Comparison of ENCODE assay signal across 8 cellular contexts in genomic region chr3:33096103-33096868, GRCh38. TPM values are rescaled to one million over a fixed set of nuclear protein-coding genes. Genes with fewer than 3 reads are reported as not detected.
DNase-seq lines count a peak whose midpoint lies in the region; ATAC-seq, FAIRE-seq and TF ChIP-seq lines count a peak whose summit lies in the region.

No MANE protein-coding gene starts in this region.

- peaks cover 11% of the 10 kb centered on the region for H3K4me1 ChIP-seq in A549
- peaks cover 5% of the 10 kb centered on the region for H3K4me1 ChIP-seq in NT2/D1 (ENCODE audit: insufficient read depth, insufficient read length)
- peaks cover 0 to 32% (median 12%) of the 10 kb centered on the region in 4 donors for H3K4me1 ChIP-seq in tibial artery

- H3K27ac ChIP-seq in A549, result peak overlapping the region; percentile 96 to 97
- peak overlapping the region; percentile 93 to 94 for H3K27ac ChIP-seq in tibial artery

- TF ChIP-seq RAD21 in A549 (conservative IDR thresholded peaks at IDR 0.05 in 1 of 2, IDR thresholded peaks at IDR 0.05 in 1 of 2), result no peak

- POLR2A ChIA-PET in A549 (lab: Yijun Ruan, JAX), result interaction anchor here (0.7 to 3.4 kb wide), 4 partner anchors 12 to 345 kb away, joined by 3 to 21 read pairs (median 3); partner anchors contain the start of gene CRTAP
- POLR2A ChIA-PET in naive thymus-derived CD8-positive, alpha-beta T cell (lab: Charles Lee), result interaction anchor here (1.7 kb wide), 1 partner anchor 18 kb away, joined by 17 read pairs; the partner anchor contains the start of gene CRTAP

- TF ChIP-seq CTCF in A549 (IDR thresholded peaks at IDR 0.05) (no peak), tibial artery (IDR thresholded peaks at IDR 0.05) (no peak)

- H3K36me3 ChIP-seq in NT2/D1 (ENCODE audit: insufficient read depth, insufficient read length, low read length) (peaks cover 29% of the 10 kb centered on the region), tibial artery (peaks cover 0 to 29% (median 15%) of the 10 kb centered on the region in 3 donors)

- WGBS in A549 (ENCODE audit: missing lambda C conversion rate), result 5% methylated on average over 30 of the region's 51 CpGs

- peak overlapping the region; percentile 85 for H3K9ac ChIP-seq in NT2/D1 (ENCODE audit: insufficient read length, low read depth)

- peaks cover 16% of the 10 kb centered on the region for H3K27me3 ChIP-seq in NT2/D1 (ENCODE audit: insufficient read depth, insufficient read length)
- no peaks in the 10 kb centered on the region for H3K27me3 ChIP-seq in tibial artery

- H3K4me2 ChIP-seq in A549, result peak overlapping the region; percentile 67

- intact Hi-C loops in tibial artery (cut with DNase I; ENCODE audit: low total_unique reads), result no loop called here

- peaks cover 0 to 17% (median 10%) of the 10 kb centered on the region in 3 donors for H3K36me3 Mint-ChIP-seq in naive thymus-derived CD8-positive, alpha-beta T cell

- peak overlapping the region; percentile 90 to 98 (median 94) for H3K4me3 Mint-ChIP-seq in naive thymus-derived CD8-positive, alpha-beta T cell

- peak overlapping the region in 9 of 10 donors; percentile 71 to 91 (median 83) for H3K27ac Mint-ChIP-seq in naive thymus-derived CD8-positive, alpha-beta T cell

- no peak for FAIRE-seq in A549 (lab: Jason Lieb, UNC)

- no peaks in the 10 kb centered on the region for H3K9me3 ChIP-seq in A549
- no peaks in the 10 kb centered on the region for H3K9me3 ChIP-seq in NT2/D1 (ENCODE audit: insufficient read depth, low read length)
- H3K9me3 ChIP-seq in tibial artery, result no peaks in the 10 kb centered on the region

- no peak for TF ChIP-seq POLR2A in A549 (IDR thresholded peaks at IDR 0.05; ENCODE audit: low read length)

- CTCF ChIA-PET in A549 (lab: Yijun Ruan, JAX), result interaction anchor here (0.7 to 3.7 kb wide), 3 partner anchors 21 to 154 kb away, joined by 3 to 17 read pairs (median 6); no protein-coding TSS in a partner anchor

- H3K9me3 Mint-ChIP-seq in naive thymus-derived CD8-positive, alpha-beta T cell, result no peaks in the 10 kb centered on the region

- TF ChIP-seq EP300 in A549 (IDR thresholded peaks at IDR 0.05), result no peak

- peak overlapping the region; percentile 96 for H3K4me3 ChIP-seq in A549
- peak overlapping the region; percentile 90 for H3K4me3 ChIP-seq in NT2/D1 (ENCODE audit: insufficient read length, low read depth)
- peak overlapping the region; percentile 96 to 97 for H3K4me3 ChIP-seq in tibial artery

- DNase-seq in A549 (ENCODE audit: low read depth in 1 of 2, low spot score in 1 of 2), result peak; percentile 18 to 45
- DNase-seq in NT2/D1 (ENCODE audit: low read depth, low spot score), result peak; percentile 18
- peak; percentile 14 to 15 for DNase-seq in activated T-helper 1 cell treated with anti-CD3 and anti-CD28 coated beads, Interleukin-2, amount 50 U/mL, for 16 hours (ENCODE audit: low read depth in 1 of 2, low spot score in 1 of 2)
- DNase-seq in fibroblast of peridontal ligament (ENCODE audit: extremely low read depth), result peak; percentile 35
- DNase-seq in naive thymus-derived CD8-positive, alpha-beta T cell, result peak in 8 of 10 donors; percentile 10 to 70 (median 36)
- DNase-seq in tibial artery, result peak; percentile 33 to 73

- peaks cover 28 to 41% (median 36%) of the 10 kb centered on the region in 4 donors for H3K4me1 Mint-ChIP-seq in naive thymus-derived CD8-positive, alpha-beta T cell

- peak; percentile 63 to 70 for ATAC-seq in A549
- peak; percentile 26 for ATAC-seq in GM18519 (IDR thresholded peaks at IDR 0.05; ENCODE audit: low FRiP score, unreplicated experiment)
- ATAC-seq in HG03045 (IDR thresholded peaks at IDR 0.05; ENCODE audit: unreplicated experiment), result peak; percentile 61
- peak; percentile 65 to 66 for ATAC-seq in naive thymus-derived CD8-positive, alpha-beta T cell

- no peaks in the 10 kb centered on the region for H3K27me3 Mint-ChIP-seq in naive thymus-derived CD8-positive, alpha-beta T cell

TF ChIP-seq in A549, 52 proteins besides CTCF, POLR2A, EP300 and RAD21:
- TF ChIP-seq HOXB13 (CRISPR knock-in tag; IDR thresholded peaks at IDR 0.05; ENCODE audit: low read depth) (no peak), BCL3 (IDR thresholded peaks at IDR 0.05) (no peak), HDAC2 (IDR thresholded peaks at IDR 0.05) (0 out of 2 replicates have a peak, but pooled peaks have one; percentile 32), PHF8 (IDR thresholded peaks at IDR 0.05; ENCODE audit: borderline replicate concordance, low read depth) (peak; percentile 11; the same call in 1 of the 2 replicates)

RNA-seq across cellular contexts. Expression of gene GLB1, which starts 0.7 kb away (rescaled TPM):
- polyA plus RNA-seq in A549 (2011; rRNA removed), result 90.4 and 101 TPM in 2 replicates
- 33.7 and 43.9 TPM in 2 replicates for polyA plus RNA-seq in A549 (2012; cell fraction: cytosol; rRNA removed)
- 64.9 and 83.8 TPM in 2 replicates for polyA plus RNA-seq in A549 (2012; cell fraction: nucleus; rRNA removed)
- 44.3 to 53.3 TPM (median 51.7 TPM) in 3 replicates for polyA plus RNA-seq in A549 (2017; fragmentation: RNase III; extraction: RNeasy Plus Mini Kit Qiagen cat#74134 plus additional on column Dnase treatment)
- polyA minus RNA-seq in A549 (2011; rRNA and poly(A)+ RNA removed), result 71.1 and 74.4 TPM in 2 replicates
- 10 to 100 TPM; 18.7 to 27.0 TPM for total RNA-seq in naive thymus-derived CD8-positive, alpha-beta T cell
- 10 to 100 TPM; 12.7 to 17.0 (median 16.3) TPM for polyA plus RNA-seq in naive thymus-derived CD8-positive, alpha-beta T cell

RNA-seq across cellular contexts. Expression of gene TMPPE, which starts 0.7 kb away (rescaled TPM):
- polyA plus RNA-seq in A549 (2011; rRNA removed) (2.4 and 2.5 TPM in 2 replicates), A549 (2017; fragmentation: RNase III; extraction: RNeasy Plus Mini Kit Qiagen cat#74134 plus additional on column Dnase treatment) (1.0 to 1.3 TPM (median 1.1 TPM) in 3 replicates)
- 1.4 and 1.6 TPM in 2 replicates for polyA plus RNA-seq in A549 (2012; cell fraction: cytosol; rRNA removed)
- 2.2 and 2.9 TPM in 2 replicates for polyA plus RNA-seq in A549 (2012; cell fraction: nucleus; rRNA removed)
- polyA minus RNA-seq in A549 (2011; rRNA and poly(A)+ RNA removed), result 9.3 and 11.3 TPM in 2 replicates
- total RNA-seq in naive thymus-derived CD8-positive, alpha-beta T cell, result 1 to 10 TPM; 6.9 TPM
- polyA plus RNA-seq in naive thymus-derived CD8-positive, alpha-beta T cell, result under 1 TPM; 0.14 to 0.77 (median 0.64) TPM

RNA-seq across cellular contexts. Expression of gene CRTAP, which starts 17.5 kb away (rescaled TPM):
- polyA plus RNA-seq in A549 (2011; rRNA removed) (355 and 384 TPM in 2 replicates), A549 (2017; fragmentation: RNase III; extraction: RNeasy Plus Mini Kit Qiagen cat#74134 plus additional on column Dnase treatment) (173 to 185 TPM (median 181 TPM) in 3 replicates)
- 141 and 207 TPM in 2 replicates for polyA plus RNA-seq in A549 (2012; cell fraction: cytosol; rRNA removed)
- polyA plus RNA-seq in A549 (2012; cell fraction: nucleus; rRNA removed), result 73.1 and 74.0 TPM in 2 replicates
- 135 and 148 TPM in 2 replicates for polyA minus RNA-seq in A549 (2011; rRNA and poly(A)+ RNA removed)
- total RNA-seq in naive thymus-derived CD8-positive, alpha-beta T cell, result 10 to 100 TPM; 36.0 to 45.7 TPM
- 10 to 100 TPM; 25.4 to 52.5 (median 36.0) TPM for polyA plus RNA-seq in naive thymus-derived CD8-positive, alpha-beta T cell

Comparison
In these comparisons a context has a peak if more than half of its experiments do, and no peak if none do; other contexts are left out.
1. Peak in every context shown above with its lines: DNase-seq, ATAC-seq, H3K4me3 ChIP-seq and H3K27ac ChIP-seq.